11 cellular contexts compared by ENCODE assay signal in genomic region chr6:111658445-111659154, GRCh38. TPM values are rescaled to one million over a fixed set of nuclear protein-coding genes. Genes with fewer than 3 reads are reported as not detected.
DNase-seq lines count a peak whose midpoint lies in the region; ATAC-seq and TF ChIP-seq lines count a peak whose summit lies in the region.
"Had no signal": no experiment of that assay in that cellular context is flagged by ENCODE, and none has a peak within 500 bp of the region (broad histone marks: within the 10 kb centered on the region; RNA-seq: fewer than 3 reads in every experiment).

No MANE protein-coding gene starts in this region.

- no peak for DNase-seq in activated naive CD8-positive, alpha-beta T cell treated with anti-CD3 and anti-CD28 coated beads, Interleukin-2, amount 50 U/mL, for 24 hours
- DNase-seq in cardiac fibroblast (ENCODE audit: low read depth in 2 of 2) (peak; percentile 49 to 77), mesenchymal stem cell (peak; percentile 22), GOT3 (lab: John Stamatoyannopoulos, UW) (no peak), Peyer's patch (no peak), mesendoderm (no peak)
- no peak for DNase-seq in CD4-positive, alpha-beta memory T cell
- DNase-seq: heart left ventricle, natural killer cell, SK-N-SH had no signal

- H3K27ac ChIP-seq in mesenchymal stem cell (ENCODE audit: low read length, poor library complexity, severe bottlenecking) = no peak overlapping the region
- H3K27ac ChIP-seq in CD4-positive, alpha-beta memory T cell (ENCODE audit: low read depth, low read length) = no peak overlapping the region
- H3K27ac ChIP-seq in Peyer's patch = no peak overlapping the region
- H3K27ac ChIP-seq in mesendoderm (ENCODE audit: low read depth, low read length) = no peak overlapping the region

- 100% methylated on average over 1 of the region's 4 CpGs for WGBS in mesenchymal stem cell
- no CpG with 5 or more reads among the region's 4 CpGs for WGBS in mesendoderm (ENCODE audit: extremely low coverage, insufficient coverage, low lambda C conversion rate)

- H2BK5ac ChIP-seq in mesenchymal stem cell (ENCODE audit: low read depth, low read length, poor library complexity, severe bottlenecking) (no peak overlapping the region), mesendoderm (ENCODE audit: low read length) (no peak overlapping the region)

- H3K4me1 Mint-ChIP-seq in activated naive CD8-positive, alpha-beta T cell (ENCODE audit: low read depth) = no peaks in the 10 kb centered on the region
- no peaks in the 10 kb centered on the region for H3K4me1 Mint-ChIP-seq in activated naive CD8-positive, alpha-beta T cell treated with anti-CD3 and anti-CD28 coated beads, Interleukin-2, amount 50 U/mL, for 24 hours
- H3K4me1 Mint-ChIP-seq in CD4-positive, alpha-beta memory T cell = peaks cover 0 to 3% (median under 1%) of the 10 kb centered on the region in 4 donors

- H2BK120ac ChIP-seq in mesenchymal stem cell (ENCODE audit: low read depth, low read length) = no peak overlapping the region
- H2BK120ac ChIP-seq in mesendoderm (ENCODE audit: low read depth, low read length) = no peak overlapping the region

- H2BK15ac ChIP-seq in mesenchymal stem cell (ENCODE audit: low read depth, poor library complexity, severe bottlenecking) (no peak overlapping the region), mesendoderm (replicated peaks; ENCODE audit: low read depth) (no peak overlapping the region)

- H3K36me3 Mint-ChIP-seq in activated naive CD8-positive, alpha-beta T cell = peaks cover 19% of the 10 kb centered on the region
- peaks cover 35% of the 10 kb centered on the region for H3K36me3 Mint-ChIP-seq in activated naive CD8-positive, alpha-beta T cell treated with anti-CD3 and anti-CD28 coated beads, Interleukin-2, amount 50 U/mL, for 24 hours (ENCODE audit: low read depth)
- H3K36me3 Mint-ChIP-seq in CD4-positive, alpha-beta memory T cell = peaks cover 16 to 36% of the 10 kb centered on the region in 2 donors
- H3K36me3 Mint-ChIP-seq: natural killer cell had no signal

- no peak overlapping the region for H2BK12ac ChIP-seq in mesenchymal stem cell (ENCODE audit: low read length in 2 of 2)

- no peaks in the 10 kb centered on the region for H3K27me3 Mint-ChIP-seq in activated naive CD8-positive, alpha-beta T cell
- H3K27me3 Mint-ChIP-seq in activated naive CD8-positive, alpha-beta T cell treated with anti-CD3 and anti-CD28 coated beads, Interleukin-2, amount 50 U/mL, for 24 hours = no peaks in the 10 kb centered on the region
- H3K27me3 Mint-ChIP-seq in CD4-positive, alpha-beta memory T cell = no peaks in the 10 kb centered on the region

- H3K4me3 Mint-ChIP-seq in activated naive CD8-positive, alpha-beta T cell = no peak overlapping the region
- H3K4me3 Mint-ChIP-seq in activated naive CD8-positive, alpha-beta T cell treated with anti-CD3 and anti-CD28 coated beads, Interleukin-2, amount 50 U/mL, for 24 hours = no peak overlapping the region
- H3K4me3 Mint-ChIP-seq in CD4-positive, alpha-beta memory T cell = no peak overlapping the region
- H3K4me3 Mint-ChIP-seq: natural killer cell had no signal

- H3K9me3 Mint-ChIP-seq in activated naive CD8-positive, alpha-beta T cell (ENCODE audit: low read depth) = no peaks in the 10 kb centered on the region
- H3K9me3 Mint-ChIP-seq in activated naive CD8-positive, alpha-beta T cell treated with anti-CD3 and anti-CD28 coated beads, Interleukin-2, amount 50 U/mL, for 24 hours = no peaks in the 10 kb centered on the region
- H3K9me3 Mint-ChIP-seq in CD4-positive, alpha-beta memory T cell = peaks cover 0 to 5% (median 0%) of the 10 kb centered on the region in 8 donors
- H3K9me3 Mint-ChIP-seq: natural killer cell had no signal

- H3K4me3 ChIP-seq in cardiac fibroblast (replicated peaks in 1 of 2; ENCODE audit: low read depth in 2 of 2, low read length in 2 of 2) (no peak overlapping the region), mesenchymal stem cell (ENCODE audit: insufficient read depth in 1 of 2, low read depth in 1 of 2, low read length in 2 of 2) (peak overlapping the region in 1 of 2 experiments; percentile 13), Peyer's patch (no peak overlapping the region), mesendoderm (ENCODE audit: low read length) (no peak overlapping the region)
- H3K4me3 ChIP-seq in CD4-positive, alpha-beta memory T cell (ENCODE audit: low read length in 2 of 2) = no peak overlapping the region
- H3K4me3 ChIP-seq: heart left ventricle had no signal

- no peak overlapping the region for H3K14ac ChIP-seq in mesenchymal stem cell (ENCODE audit: low read length in 2 of 2)

- H4K5ac ChIP-seq in mesendoderm (ENCODE audit: low read length) = no peak overlapping the region

- peak overlapping the region; percentile 58 for H3K9ac ChIP-seq in mesenchymal stem cell (ENCODE audit: low read length)
- no peak overlapping the region for H3K9ac ChIP-seq in mesendoderm (ENCODE audit: low read length)
- H3K9ac ChIP-seq: SK-N-SH had no signal

- no peaks in the 10 kb centered on the region for H3K27me3 ChIP-seq in mesenchymal stem cell (ENCODE audit: control insufficient read depth in 1 of 2, insufficient read depth in 1 of 2, low read length in 2 of 2)
- H3K27me3 ChIP-seq in CD4-positive, alpha-beta memory T cell (ENCODE audit: insufficient read depth, low read length) = no peaks in the 10 kb centered on the region
- no peaks in the 10 kb centered on the region for H3K27me3 ChIP-seq in Peyer's patch
- H3K27me3 ChIP-seq in mesendoderm (ENCODE audit: insufficient read depth, low read length, poor library complexity) = no peaks in the 10 kb centered on the region
- H3K27me3 ChIP-seq: heart left ventricle had no signal

- H3K79me2 ChIP-seq in mesendoderm (ENCODE audit: control insufficient read depth, insufficient read depth, low read length) = no peaks in the 10 kb centered on the region

- H3K4me2 ChIP-seq in mesenchymal stem cell (ENCODE audit: low read length, poor library complexity, severe bottlenecking) (no peak overlapping the region), mesendoderm (ENCODE audit: low read length) (no peak overlapping the region)
- H3K4me2 ChIP-seq: SK-N-SH had no signal

- H4K91ac ChIP-seq in mesenchymal stem cell (ENCODE audit: low read length) = no peak overlapping the region

- H3K79me1 ChIP-seq in mesenchymal stem cell (replicated peaks; ENCODE audit: low read length, poor library complexity, severe bottlenecking) = no peaks in the 10 kb centered on the region
- no peaks in the 10 kb centered on the region for H3K79me1 ChIP-seq in mesendoderm (ENCODE audit: low read length)

- intact Hi-C loops in CD4-positive, alpha-beta memory T cell (cut with micrococcal nuclease) = no loop called here

- H3K36me3 ChIP-seq in mesenchymal stem cell (ENCODE audit: control insufficient read depth in 1 of 2, insufficient read depth in 2 of 2, low read depth in 1 of 2, low read length in 2 of 2) = peaks cover 3 to 34% of the 10 kb centered on the region in 2 experiments
- peaks cover 14% of the 10 kb centered on the region for H3K36me3 ChIP-seq in CD4-positive, alpha-beta memory T cell (ENCODE audit: insufficient read depth, low read length)
- H3K36me3 ChIP-seq in Peyer's patch = no peaks in the 10 kb centered on the region
- H3K36me3 ChIP-seq in mesendoderm (ENCODE audit: control insufficient read depth, insufficient read depth, low read length) = no peaks in the 10 kb centered on the region

- H3K9me3 ChIP-seq in mesenchymal stem cell (ENCODE audit: control insufficient read depth, low read length) (no peaks in the 10 kb centered on the region), Peyer's patch (no peaks in the 10 kb centered on the region)
- H3K9me3 ChIP-seq in CD4-positive, alpha-beta memory T cell (ENCODE audit: control insufficient read depth in 1 of 2, low read length in 2 of 2) = no peaks in the 10 kb centered on the region
- H3K9me3 ChIP-seq: heart left ventricle, SK-N-SH had no signal

- H3K27ac Mint-ChIP-seq in activated naive CD8-positive, alpha-beta T cell = peak overlapping the region; percentile 46
- no peak overlapping the region for H3K27ac Mint-ChIP-seq in activated naive CD8-positive, alpha-beta T cell treated with anti-CD3 and anti-CD28 coated beads, Interleukin-2, amount 50 U/mL, for 24 hours
- peak overlapping the region in 1 of 7 donors; percentile 43 for H3K27ac Mint-ChIP-seq in CD4-positive, alpha-beta memory T cell

- H3K23ac ChIP-seq in mesenchymal stem cell (ENCODE audit: low read length in 2 of 2) (no peak overlapping the region), mesendoderm (ENCODE audit: low read length) (no peak overlapping the region)

- CTCF ChIA-PET in CD4-positive, alpha-beta memory T cell (lab: Charles Lee; ENCODE audit: partially characterized antibody) = interaction anchor here (0.9 kb wide), 1 partner anchor 10 kb away, joined by 3 read pairs; no protein-coding TSS in a partner anchor

- TF ChIP-seq CTCF in cardiac fibroblast (IDR thresholded peaks at IDR 0.05; ENCODE audit: low read depth, low read length) (no peak), Peyer's patch (IDR thresholded peaks at IDR 0.05) (no peak)

- H2AK5ac ChIP-seq in mesenchymal stem cell (ENCODE audit: low read length, severe bottlenecking) = no peak overlapping the region
- no peak overlapping the region for H2AK5ac ChIP-seq in mesendoderm (ENCODE audit: low read length)

- H2AFZ ChIP-seq in mesenchymal stem cell (ENCODE audit: low read depth, low read length) = no peak overlapping the region

- H3K4me1 ChIP-seq in mesenchymal stem cell (ENCODE audit: control insufficient read depth, insufficient read depth, low read depth, low read length) (peaks cover 14% of the 10 kb centered on the region), Peyer's patch (peaks cover 0 to 21% (median 0%) of the 10 kb centered on the region in 4 donors), mesendoderm (ENCODE audit: control insufficient read depth, low read depth, low read length) (peaks cover 11% of the 10 kb centered on the region)
- no peaks in the 10 kb centered on the region for H3K4me1 ChIP-seq in CD4-positive, alpha-beta memory T cell (ENCODE audit: insufficient read depth, low read length)

- H4K8ac ChIP-seq in mesenchymal stem cell (ENCODE audit: low read length) (no peak overlapping the region), mesendoderm (ENCODE audit: low read depth, low read length) (no peak overlapping the region)

- H3K18ac ChIP-seq in mesenchymal stem cell (ENCODE audit: low read depth in 1 of 2, low read length in 2 of 2) (no peak overlapping the region), mesendoderm (ENCODE audit: low read length) (no peak overlapping the region)

- H3K56ac ChIP-seq in mesendoderm (ENCODE audit: low read length) = no peak overlapping the region

- H3K4ac ChIP-seq in mesenchymal stem cell (ENCODE audit: low read depth in 1 of 2, low read length in 2 of 2) (no peak overlapping the region), mesendoderm (ENCODE audit: low read depth, low read length) (no peak overlapping the region)

- no peak for ATAC-seq in activated naive CD8-positive, alpha-beta T cell treated with anti-CD3 and anti-CD28 coated beads, Interleukin-2, amount 50 U/mL, for 24 hours
- ATAC-seq: heart left ventricle, natural killer cell had no signal

- TF ChIP-seq POLR2A in Peyer's patch (IDR thresholded peaks at IDR 0.05) = no peak

- POLR2A ChIA-PET in CD4-positive, alpha-beta memory T cell (lab: Charles Lee; ENCODE audit: partially characterized antibody) = interaction anchor here (0.8 kb wide), 1 partner anchor 429 kb away, joined by 4 read pairs; the partner anchor contains the start of genes FAM229B and TUBE1

RNA-seq across cellular contexts. Expression of gene TRAF3IP2, which starts 52.9 kb away (rescaled TPM):
- polyA plus RNA-seq in mesenchymal stem cell (2013, experiment 1 of 2) = 12.5 TPM
- 13.1 TPM for polyA plus RNA-seq in mesenchymal stem cell (2013, experiment 2 of 2)
- total RNA-seq in CD4-positive, alpha-beta memory T cell = 10 to 100 TPM; 18.2 to 19.7 TPM
- polyA plus RNA-seq in CD4-positive, alpha-beta memory T cell = 10 to 100 TPM; 15.6 to 17.8 TPM
- total RNA-seq in Peyer's patch = 10 to 100 TPM; 34.3 to 61.1 (median 39.1) TPM
- polyA plus RNA-seq in mesendoderm (2013, experiment 1 of 2) = 23.9 TPM
- polyA plus RNA-seq in mesendoderm (2013, experiment 2 of 2) = 23.3 TPM

Comparison
In these comparisons a context has a peak if more than half of its experiments do, and no peak if none do; other contexts are left out.
1. DNase-seq: peak in cardiac fibroblast (2 of 2) and mesenchymal stem cell (single experiment); none in activated naive CD8-positive, alpha-beta T cell treated with anti-CD3 and anti-CD28 coated beads, Interleukin-2, amount 50 U/mL, for 24 hours (single experiment), GOT3 (single experiment), CD4-positive, alpha-beta memory T cell (0 of 5), Peyer's patch (0 of 3) and mesendoderm (single experiment).